ENCODE assay signal across 10 cellular contexts in the genomic region with DNA sequence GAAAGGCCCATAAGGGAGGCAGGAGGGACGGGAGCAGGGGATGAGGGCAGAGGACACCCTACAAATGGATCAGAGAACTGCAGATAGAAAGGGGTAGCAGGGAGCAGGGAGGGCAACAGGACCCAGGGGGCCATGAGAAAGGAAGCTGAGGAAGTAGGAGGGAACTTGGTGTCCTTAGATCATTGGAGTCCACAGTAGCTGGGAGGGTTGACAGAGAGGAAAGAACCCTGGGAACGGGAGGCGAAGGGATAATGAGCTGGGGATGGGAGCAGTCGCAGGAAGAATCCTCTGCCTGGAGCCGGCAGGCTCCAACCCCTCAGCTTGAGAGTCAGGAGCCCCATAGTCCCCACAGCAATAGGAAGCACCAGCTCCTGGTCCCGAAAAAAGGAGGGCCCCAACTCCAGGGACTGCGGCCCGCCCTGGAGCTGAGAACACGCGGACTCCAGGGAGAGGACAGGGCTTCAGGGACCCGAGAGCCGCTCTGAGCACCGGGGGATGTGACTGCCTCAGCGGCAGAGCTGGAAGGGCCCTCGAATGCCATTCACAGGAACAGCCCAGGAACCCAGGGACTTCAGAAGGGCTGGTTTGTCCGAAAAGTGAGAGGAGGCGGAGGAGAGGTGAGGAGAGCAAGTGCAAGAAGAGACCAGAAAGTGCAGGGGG. TPM values are rescaled to one million over a fixed set of nuclear protein-coding genes. Genes with fewer than 3 reads are reported as not detected.
DNase-seq lines count a peak whose midpoint lies in the region; ATAC-seq and TF ChIP-seq lines count a peak whose summit lies in the region.
"Had no signal": no experiment of that assay in that cellular context is flagged by ENCODE, and none has a peak within 500 bp of the region (broad histone marks: within the 10 kb centered on the region; RNA-seq: fewer than 3 reads in every experiment).

No MANE protein-coding gene starts in this region.

- H3K9me3 ChIP-seq in iPS-18a (ENCODE audit: control insufficient read depth, low read depth, low read length), result no peaks in the 10 kb centered on the region
- no peaks in the 10 kb centered on the region for H3K9me3 ChIP-seq in effector memory CD4-positive, alpha-beta T cell (ENCODE audit: control insufficient read depth, low read length)

- no peaks in the 10 kb centered on the region for H3K9me3 Mint-ChIP-seq in activated B cell treated with CpG ODN at 0.5 μM for 24 hours

- H3K27ac Mint-ChIP-seq in activated B cell treated with CpG ODN at 0.5 μM for 24 hours, result no peak overlapping the region

- H3K4me3 ChIP-seq in iPS-18a (ENCODE audit: low read length), result peak overlapping the region; percentile 39
- no peak overlapping the region for H3K4me3 ChIP-seq in effector memory CD4-positive, alpha-beta T cell (ENCODE audit: insufficient read depth, low read depth, low read length, poor library complexity, severe bottlenecking)

- no peaks in the 10 kb centered on the region for H3K36me3 Mint-ChIP-seq in activated B cell treated with CpG ODN at 0.5 μM for 24 hours (ENCODE audit: low read depth)

- intact Hi-C loops in activated B cell treated with CpG ODN at 0.5 μM for 24 hours (cut with micrococcal nuclease) (loop anchor here (5.0 kb wide), 1 partner anchor 33 kb away; the partner anchor contains the start of gene HLA-A), posterior cingulate gyrus (cut with DNase I) (no loop called here)

- peak overlapping the region; percentile 73 for H3K4me3 Mint-ChIP-seq in activated B cell treated with CpG ODN at 0.5 μM for 24 hours

- H3K9ac ChIP-seq in iPS-18a (ENCODE audit: low read length), result no peak overlapping the region

- TF ChIP-seq CTCF in GM13976 (IDR thresholded peaks at IDR 0.05; ENCODE audit: borderline replicate concordance, control extremely low read depth, extremely low read depth, insufficient read depth, missing control alignments), result no peak
- no peak for TF ChIP-seq CTCF in activated B cell treated with CpG ODN at 0.5 μM for 24 hours (IDR thresholded peaks at IDR 0.05)

- POLR2A ChIA-PET in activated B cell treated with CpG ODN at 0.5 μM for 24 hours (lab: Charles Lee), result interaction anchor here (1.4 to 3.3 kb wide), 3 partner anchors 8 to 30 kb away, joined by 3 to 20 read pairs (median 5); no protein-coding TSS in a partner anchor

- H3K27ac ChIP-seq in iPS-18a (ENCODE audit: low read length), result no peak overlapping the region
- no peak overlapping the region for H3K27ac ChIP-seq in effector memory CD4-positive, alpha-beta T cell (ENCODE audit: insufficient read depth, low read length, poor library complexity, severe bottlenecking)

- H3K27me3 Mint-ChIP-seq in activated B cell treated with CpG ODN at 0.5 μM for 24 hours, result peaks cover 43% of the 10 kb centered on the region

- H3K27me3 ChIP-seq in iPS-18a (ENCODE audit: control insufficient read depth, insufficient read depth, low read length), result peaks cover 62% of the 10 kb centered on the region
- peaks cover 11% of the 10 kb centered on the region for H3K27me3 ChIP-seq in effector memory CD4-positive, alpha-beta T cell (replicated peaks; ENCODE audit: control insufficient read depth, insufficient read depth, low read length, poor library complexity, severe bottlenecking)

- H3K4me1 ChIP-seq in iPS-18a (ENCODE audit: control insufficient read depth, low read depth, low read length), result no peaks in the 10 kb centered on the region
- H3K4me1 ChIP-seq in effector memory CD4-positive, alpha-beta T cell (ENCODE audit: control insufficient read depth, insufficient read depth, low read length, poor library complexity, severe bottlenecking), result peaks cover 12% of the 10 kb centered on the region

- peak; percentile 37 for DNase-seq in GM13976 (ENCODE audit: low spot score)
- DNase-seq in activated B cell treated with CpG ODN at 0.5 μM for 24 hours, result no peak
- peak; percentile 48 for DNase-seq in retina
- no peak for DNase-seq in posterior cingulate gyrus
- no peak for DNase-seq in effector memory CD4-positive, alpha-beta T cell
- DNase-seq in inferior parietal cortex (ENCODE audit: extremely low spot score), result no peak
- no peak for DNase-seq in EL
- DNase-seq: left cardiac atrium, NCI-H69 had no signal

- in situ Hi-C loops in GM13976 (cut with MboI; ENCODE audit: low sequenced_read_pairs, unreplicated experiment), result no loop called here

- peak; percentile 12 for ATAC-seq in activated B cell treated with CpG ODN at 0.5 μM for 24 hours (ENCODE audit: low read depth)

- CTCF ChIA-PET in activated B cell treated with CpG ODN at 0.5 μM for 24 hours (lab: Charles Lee), result interaction anchor here (0.9 to 1.6 kb wide), 3 partner anchors 10 to 157 kb away, joined by 3 to 4 read pairs (median 4); no protein-coding TSS in a partner anchor

- peaks cover 33% of the 10 kb centered on the region for H3K4me1 Mint-ChIP-seq in activated B cell treated with CpG ODN at 0.5 μM for 24 hours

- H3K36me3 ChIP-seq in iPS-18a (ENCODE audit: control insufficient read depth, low read depth, low read length), result no peaks in the 10 kb centered on the region
- no peaks in the 10 kb centered on the region for H3K36me3 ChIP-seq in effector memory CD4-positive, alpha-beta T cell (ENCODE audit: control insufficient read depth, insufficient read depth, low read length)

RNA-seq across cellular contexts. Expression of gene HLA-A, which starts 32.7 kb away (rescaled TPM):
- 1,592 and 1,608 TPM in 2 replicates for total RNA-seq in activated B cell treated with CpG ODN at 0.5 μM for 24 hours

Comparison
In these comparisons a context has a peak if more than half of its experiments do, and no peak if none do; other contexts are left out.
1. DNase-seq: peak in GM13976 (single experiment) and retina (single experiment); none in activated B cell treated with CpG ODN at 0.5 μM for 24 hours (single experiment), posterior cingulate gyrus (0 of 10), effector memory CD4-positive, alpha-beta T cell (0 of 3), inferior parietal cortex (single experiment) and EL (single experiment).